Comparison of ENCODE assay signal across 8 cellular contexts in the genomic region with DNA sequence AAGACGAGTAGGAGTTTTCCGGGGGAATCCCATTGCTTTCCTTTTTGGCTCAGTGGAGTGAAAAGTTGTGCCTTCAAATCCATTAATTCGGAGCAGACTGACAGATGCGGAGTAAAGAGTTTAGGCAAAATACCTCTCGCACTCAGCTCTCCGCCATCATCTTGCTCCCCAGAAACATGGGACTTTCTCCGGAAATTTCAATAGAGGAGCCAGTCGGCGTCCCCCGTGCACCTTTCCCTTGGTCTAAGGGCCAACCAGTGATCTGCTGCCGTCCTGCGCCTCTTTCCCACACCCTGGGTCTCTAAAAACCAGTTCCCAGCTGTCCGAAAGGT. TPM values are rescaled to one million over a fixed set of nuclear protein-coding genes. Genes with fewer than 3 reads are reported as not detected.
DNase-seq lines count a peak whose midpoint lies in the region; ATAC-seq and TF ChIP-seq lines count a peak whose summit lies in the region.

No MANE protein-coding gene starts in this region.

- no peaks in the 10 kb centered on the region for H3K9me3 Mint-ChIP-seq in neural crest cell

- H3K27ac ChIP-seq in RWPE1 (peak overlapping the region; percentile 95), epithelial cell of prostate (peak overlapping the region; percentile 88)

- peaks cover 45% of the 10 kb centered on the region for H3K4me1 Mint-ChIP-seq in neural crest cell

- no peaks in the 10 kb centered on the region for H3K27me3 Mint-ChIP-seq in neural crest cell (ENCODE audit: low read depth)

- H3K27ac Mint-ChIP-seq in neural crest cell (ENCODE audit: unreplicated experiment): peak overlapping the region; percentile 98

- CTCF ChIA-PET in RWPE1 (lab: Yijun Ruan, JAX): interaction anchor here (0.6 to 0.9 kb wide), 2 partner anchors 18 to 24 kb away, joined by 5 to 7 read pairs; no protein-coding TSS in a partner anchor

- ATAC-seq in GM18861 (IDR thresholded peaks at IDR 0.05; ENCODE audit: unreplicated experiment) (peak; percentile 24), HG03039 (IDR thresholded peaks at IDR 0.05; ENCODE audit: unreplicated experiment) (peak; percentile 49)

- POLR2A ChIA-PET in RWPE1 (lab: Yijun Ruan, JAX; ENCODE audit: low non-redundant PET): no interaction called here

- peaks cover 2% of the 10 kb centered on the region for H3K36me3 Mint-ChIP-seq in neural crest cell (ENCODE audit: low read depth)

- TF ChIP-seq CTCF in AG09309 (IDR thresholded peaks at IDR 0.05; ENCODE audit: control insufficient read depth, insufficient read depth, low read depth, low read length, missing control alignments) (no peak), RWPE1 (conservative IDR thresholded peaks at IDR 0.05; ENCODE audit: low read depth) (no peak), neural crest cell (conservative IDR thresholded peaks at IDR 0.05) (no peak)

- H3K4me3 ChIP-seq in AG09309 (ENCODE audit: control insufficient read depth, low read depth, low read length): peak overlapping the region; percentile 90

- peak overlapping the region; percentile 100 for H3K4me3 Mint-ChIP-seq in neural crest cell

- DNase-seq in AG09309 (ENCODE audit: low read depth): no peak
- no peak for DNase-seq in RWPE1 (ENCODE audit: low spot score)
- DNase-seq in epithelial cell of prostate (ENCODE audit: low read depth, low spot score): no peak
- DNase-seq in neural crest cell (ENCODE audit: low read depth, low spot score): no peak
- DNase-seq in cerebellar cortex (ENCODE audit: low spot score): no peak
- DNase-seq in dedifferentiated amniotic fluid mesenchymal stem cell (ENCODE audit: extremely low spot score): no peak

RNA-seq across cellular contexts. Expression of a gene that starts 0.3 kb away (rescaled TPM):
- total RNA-seq in neural crest cell: 10.6 TPM in 2 replicates

RNA-seq across cellular contexts. Expression of a gene that starts 0.4 kb away (rescaled TPM):
- total RNA-seq in neural crest cell: 23.1 and 24.2 TPM in 2 replicates

RNA-seq across cellular contexts. Expression of a gene that starts 43.9 kb away (rescaled TPM):
- 16.2 and 18.0 TPM in 2 replicates for total RNA-seq in neural crest cell
